In the genomic region with DNA sequence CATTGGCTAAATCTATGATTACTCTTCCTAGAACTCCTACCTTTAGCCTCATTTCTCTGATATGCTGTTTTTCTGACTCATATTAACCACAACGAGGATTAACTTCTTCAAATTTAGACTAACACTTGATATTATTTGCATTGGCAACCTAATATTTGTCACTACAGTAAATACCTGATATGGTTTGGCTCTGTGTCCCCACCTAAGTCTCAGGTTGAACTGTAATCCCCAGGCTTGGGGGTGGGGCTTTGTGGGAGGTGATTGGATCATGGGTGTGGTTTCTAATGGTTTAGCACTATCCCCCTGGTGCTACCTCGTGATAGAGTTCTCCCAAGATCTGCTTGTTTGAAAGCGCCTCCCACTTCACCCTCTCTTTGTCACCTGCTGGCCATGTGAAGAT, we compare ENCODE assay signal across 25 cellular contexts.
"Had no signal": no experiment of that assay in that cellular context is flagged by ENCODE, and none has a peak within 500 bp of the region (broad histone marks: within the 10 kb centered on the region; RNA-seq: fewer than 3 reads in every experiment).

No MANE protein-coding gene starts in this region.

- H3K27me3 Mint-ChIP-seq: activated CD4-positive, alpha-beta memory T cell treated with anti-CD3 and anti-CD28 coated beads for 36 hours; activated CD4-positive, alpha-beta T cell treated with anti-CD3 and anti-CD28 coated beads, Interleukin-2, amount 10 ng/mL, durations not matched to agents 7 days and 5 days; activated naive CD8-positive, alpha-beta T cell treated with anti-CD3 and anti-CD28 coated beads, Interleukin-2, amount 50 U/mL, for 24 hours; T-helper 17 cell had no signal

- H3K4me2 ChIP-seq: KMS-11 had no signal

- H3K4me3 Mint-ChIP-seq: activated CD4-positive, alpha-beta memory T cell treated with anti-CD3 and anti-CD28 coated beads for 36 hours; activated CD4-positive, alpha-beta T cell treated with anti-CD3 and anti-CD28 coated beads, Interleukin-2, amount 10 ng/mL, durations not matched to agents 7 days and 5 days; activated naive CD8-positive, alpha-beta T cell treated with anti-CD3 and anti-CD28 coated beads, Interleukin-2, amount 50 U/mL, for 24 hours; activated T-cell treated with anti-CD3 and anti-CD28 coated beads, Interleukin-2, amount 50 U/mL, for 4 hours; T-helper 17 cell had no signal

- ATAC-seq: activated naive CD4-positive, alpha-beta T cell treated with anti-CD3 and anti-CD28 coated beads, Interleukin-2, amount 50 U/mL, for 72 hours; activated naive CD8-positive, alpha-beta T cell treated with anti-CD3 and anti-CD28 coated beads, Interleukin-2, amount 50 U/mL, for 24 hours; activated T-cell treated with anti-CD3 and anti-CD28 coated beads, Interleukin-2, amount 50 U/mL, for 4 hours; T-helper 17 cell had no signal

- DNase-seq: activated CD4-positive, alpha-beta memory T cell treated with anti-CD3 and anti-CD28 coated beads for 36 hours; activated CD4-positive, alpha-beta T cell treated with anti-CD3 and anti-CD28 coated beads, Interleukin-2, amount 10 ng/mL, durations not matched to agents 7 days and 5 days; activated CD4-positive, CD25-positive, alpha-beta regulatory T cell; activated CD8-positive, alpha-beta memory T cell treated with anti-CD3 and anti-CD28 coated beads for 24 hours; activated effector memory CD4-positive, alpha-beta T cell treated with anti-CD3 and anti-CD28 coated beads, Interleukin-2, amount 50 U/mL, for 16 hours; activated naive CD4-positive, alpha-beta T cell treated with Interleukin-2 at 50 U/mL for 16 hours; activated naive CD8-positive, alpha-beta T cell treated with anti-CD3 and anti-CD28 coated beads, Interleukin-2, amount 50 U/mL, for 24 hours; activated T-cell treated with anti-CD3 and anti-CD28 coated beads, Interleukin-2, amount 50 U/mL, for 4 hours; amygdala; brain microvascular endothelial cell; cerebellar nuclear complex; MM.1S; NCI-H1105 treated with DMSO at 0.1 percent for 48 hours; NCI-H1436 treated with DMSO at 0.1 percent for 48 hours; NCI-H187; NCI-H2081; NCI-H446; NCI-H524; SHP77 treated with DMSO at 0.1 percent for 48 hours; T-helper 17 cell; T1000 had no signal

- FAIRE-seq: astrocyte, TTC549 had no signal

- H3K27ac ChIP-seq: brain microvascular endothelial cell, KMS-11 had no signal

- H3K27me3 ChIP-seq: brain microvascular endothelial cell had no signal

- H3K4me1 Mint-ChIP-seq: activated CD4-positive, alpha-beta T cell treated with anti-CD3 and anti-CD28 coated beads, Interleukin-2, amount 10 ng/mL, durations not matched to agents 7 days and 5 days; activated naive CD8-positive, alpha-beta T cell treated with anti-CD3 and anti-CD28 coated beads, Interleukin-2, amount 50 U/mL, for 24 hours; T-helper 17 cell had no signal

- H3K27ac Mint-ChIP-seq: activated CD4-positive, alpha-beta memory T cell treated with anti-CD3 and anti-CD28 coated beads for 36 hours; activated CD4-positive, alpha-beta T cell treated with anti-CD3 and anti-CD28 coated beads, Interleukin-2, amount 10 ng/mL, durations not matched to agents 7 days and 5 days; activated naive CD4-positive, alpha-beta T cell treated with anti-CD3 and anti-CD28 coated beads, Interleukin-2, amount 50 U/mL, for 72 hours; activated naive CD8-positive, alpha-beta T cell treated with anti-CD3 and anti-CD28 coated beads, Interleukin-2, amount 50 U/mL, for 24 hours; T-helper 17 cell had no signal

- H3K36me3 ChIP-seq: brain microvascular endothelial cell had no signal
